ENCODE assay signal across 21 cellular contexts in the genomic region with DNA sequence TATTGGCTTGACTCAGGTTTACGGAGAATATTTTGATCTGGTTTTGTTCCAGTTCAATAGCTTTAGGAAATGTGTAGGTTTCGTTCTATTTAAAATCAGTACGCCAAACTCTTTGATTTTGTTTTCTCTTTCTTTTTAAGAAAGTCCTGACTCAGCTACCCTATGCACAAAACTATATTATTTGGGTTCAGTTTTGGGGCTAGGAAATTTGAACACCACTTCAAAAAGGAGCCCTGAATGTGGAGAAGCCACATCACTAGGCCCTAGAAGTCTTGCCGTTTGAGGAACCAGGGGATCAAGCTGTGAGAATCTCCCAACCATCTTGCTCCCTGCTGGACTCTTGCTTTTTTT.
DNase-seq lines count a peak whose midpoint lies in the region; ATAC-seq, FAIRE-seq and TF ChIP-seq lines count a peak whose summit lies in the region.
"Had no signal": no experiment of that assay in that cellular context is flagged by ENCODE, and none has a peak within 500 bp of the region (broad histone marks: within the 10 kb centered on the region; RNA-seq: fewer than 3 reads in every experiment).

No MANE protein-coding gene starts in this region.

- FAIRE-seq in GM12892 (lab: Jason Lieb, UNC): peak; percentile 86
- FAIRE-seq: HTR-8/SVneo had no signal

- no peak for TF ChIP-seq POLR2A in GM12892 (IDR thresholded peaks at IDR 0.05; ENCODE audit: low read depth, low read length)

- ATAC-seq in activated naive CD8-positive, alpha-beta T cell treated with anti-CD3 and anti-CD28 coated beads, Interleukin-2, amount 10 ng/mL, durations not matched to agents 7 days and 5 days (ENCODE audit: low read depth): no peak
- ATAC-seq in HG03565 (IDR thresholded peaks at IDR 0.05; ENCODE audit: unreplicated experiment) (no peak), Right ventricle myocardium inferior (no peak), GM18520 (IDR thresholded peaks at IDR 0.05; ENCODE audit: unreplicated experiment) (no peak), HG02763 (IDR thresholded peaks at IDR 0.05; ENCODE audit: unreplicated experiment) (no peak)
- ATAC-seq: mucosa of descending colon had no signal

- H3K36me3 Mint-ChIP-seq in CD4-positive, alpha-beta memory T cell: peaks cover 3 to 8% of the 10 kb centered on the region in 2 donors
- peaks cover 6% of the 10 kb centered on the region for H3K36me3 Mint-ChIP-seq in activated naive CD8-positive, alpha-beta T cell treated with anti-CD3 and anti-CD28 coated beads, Interleukin-2, amount 10 ng/mL, durations not matched to agents 7 days and 5 days

- no peaks in the 10 kb centered on the region for H3K9me3 ChIP-seq in CD4-positive, alpha-beta memory T cell (ENCODE audit: control insufficient read depth in 1 of 2, low read length in 2 of 2)
- peaks cover 4% of the 10 kb centered on the region for H3K9me3 ChIP-seq in KOPT-K1 (ENCODE audit: insufficient read depth, low read length, poor library complexity, severe bottlenecking)
- H3K9me3 ChIP-seq: esophagus squamous epithelium, thyroid gland had no signal

- no peaks in the 10 kb centered on the region for H3K27me3 ChIP-seq in CD4-positive, alpha-beta memory T cell (ENCODE audit: insufficient read depth, low read length)
- H3K27me3 ChIP-seq: esophagus squamous epithelium, SJCRH30, spleen, thyroid gland had no signal

- POLR2A ChIA-PET in CD4-positive, alpha-beta memory T cell (lab: Charles Lee; ENCODE audit: partially characterized antibody): interaction anchor here (1.2 to 1.7 kb wide), 2 partner anchors 107 to 131 kb away, joined by 5 to 8 read pairs; no protein-coding TSS in a partner anchor
- POLR2A ChIA-PET in activated naive CD8-positive, alpha-beta T cell treated with anti-CD3 and anti-CD28 coated beads, Interleukin-2, amount 10 ng/mL, durations not matched to agents 7 days and 5 days (lab: Charles Lee): no interaction called here

- no peaks in the 10 kb centered on the region for H3K36me3 ChIP-seq in CD4-positive, alpha-beta memory T cell (ENCODE audit: insufficient read depth, low read length)
- H3K36me3 ChIP-seq in KOPT-K1 (ENCODE audit: insufficient read depth, low read length): no peaks in the 10 kb centered on the region
- H3K36me3 ChIP-seq: esophagus squamous epithelium, SJCRH30, spleen, thyroid gland had no signal

- H3K9me3 Mint-ChIP-seq in CD4-positive, alpha-beta memory T cell: peaks cover 0 to 17% (median 4%) of the 10 kb centered on the region in 8 donors
- peaks cover 7% of the 10 kb centered on the region for H3K9me3 Mint-ChIP-seq in activated naive CD8-positive, alpha-beta T cell treated with anti-CD3 and anti-CD28 coated beads, Interleukin-2, amount 10 ng/mL, durations not matched to agents 7 days and 5 days

- H3K27ac ChIP-seq in CD4-positive, alpha-beta memory T cell (ENCODE audit: low read depth, low read length): no peak overlapping the region
- peak overlapping the region; percentile 49 for H3K27ac ChIP-seq in KOPT-K1 (ENCODE audit: low read depth, low read length, poor library complexity, severe bottlenecking)
- H3K27ac ChIP-seq: esophagus squamous epithelium, SJCRH30, spleen, thyroid gland had no signal

- H3K4me3 ChIP-seq in CD4-positive, alpha-beta memory T cell (ENCODE audit: low read length in 2 of 2): peak overlapping the region in 1 of 2 donors; percentile 8
- H3K4me3 ChIP-seq: esophagus squamous epithelium, mucosa of descending colon, SJCRH30, spleen, thyroid gland had no signal

- peaks cover 27 to 50% (median 40%) of the 10 kb centered on the region in 4 donors for H3K4me1 Mint-ChIP-seq in CD4-positive, alpha-beta memory T cell
- H3K4me1 Mint-ChIP-seq in activated naive CD8-positive, alpha-beta T cell treated with anti-CD3 and anti-CD28 coated beads, Interleukin-2, amount 10 ng/mL, durations not matched to agents 7 days and 5 days: peaks cover 35% of the 10 kb centered on the region

- peak overlapping the region; percentile 69 to 92 (median 88) for H3K27ac Mint-ChIP-seq in CD4-positive, alpha-beta memory T cell
- H3K27ac Mint-ChIP-seq in activated naive CD8-positive, alpha-beta T cell treated with anti-CD3 and anti-CD28 coated beads, Interleukin-2, amount 10 ng/mL, durations not matched to agents 7 days and 5 days: no peak overlapping the region
- H3K27ac Mint-ChIP-seq: activated B cell treated with CpG ODN at 0.5 μM for 24 hours had no signal

- DNase-seq in CD4-positive, alpha-beta memory T cell: peak in 1 of 5 donors; percentile 21
- DNase-seq in GM12892 (ENCODE audit: insufficient read length): no peak
- no peak for DNase-seq in activated naive CD8-positive, alpha-beta T cell treated with anti-CD3 and anti-CD28 coated beads, Interleukin-2, amount 10 ng/mL, durations not matched to agents 7 days and 5 days
- no peak for DNase-seq in Right ventricle myocardium inferior (ENCODE audit: missing footprints)
- DNase-seq: activated B cell treated with CpG ODN at 0.5 μM for 24 hours; effector CD4-positive, alpha-beta T cell; esophagus squamous epithelium; H9; Kasumi-1; mucosa of descending colon; NCI-H1105; NCI-H510A treated with DMSO at 0.1 percent for 48 hours; OCI-M1; SJCRH30; spleen; thyroid gland had no signal

- peaks cover 30% of the 10 kb centered on the region for H3K4me1 ChIP-seq in CD4-positive, alpha-beta memory T cell (ENCODE audit: insufficient read depth, low read length)
- H3K4me1 ChIP-seq: SJCRH30, spleen, thyroid gland had no signal

- H3K4me3 Mint-ChIP-seq in CD4-positive, alpha-beta memory T cell: peak overlapping the region; percentile 65 to 83 (median 75)
- H3K4me3 Mint-ChIP-seq in activated naive CD8-positive, alpha-beta T cell treated with anti-CD3 and anti-CD28 coated beads, Interleukin-2, amount 10 ng/mL, durations not matched to agents 7 days and 5 days: peak overlapping the region; percentile 16
- H3K4me3 Mint-ChIP-seq: activated B cell treated with CpG ODN at 0.5 μM for 24 hours, H9 had no signal

- CTCF ChIA-PET in CD4-positive, alpha-beta memory T cell (lab: Charles Lee; ENCODE audit: partially characterized antibody): interaction anchor here (0.8 to 1.5 kb wide), 2 partner anchors 10 to 130 kb away, joined by 3 to 6 read pairs; no protein-coding TSS in a partner anchor

- no peaks in the 10 kb centered on the region for H3K27me3 Mint-ChIP-seq in CD4-positive, alpha-beta memory T cell
- H3K27me3 Mint-ChIP-seq in activated naive CD8-positive, alpha-beta T cell treated with anti-CD3 and anti-CD28 coated beads, Interleukin-2, amount 10 ng/mL, durations not matched to agents 7 days and 5 days: peaks cover 6% of the 10 kb centered on the region
- H3K27me3 Mint-ChIP-seq: activated B cell treated with CpG ODN at 0.5 μM for 24 hours had no signal

- intact Hi-C loops in CD4-positive, alpha-beta memory T cell (cut with micrococcal nuclease): loop anchor here (5.0 kb wide), 1 partner anchor 105 kb away; no protein-coding TSS in a partner anchor
- intact Hi-C loops in Right ventricle myocardium inferior (cut with DNase I): no loop called here
